In genomic region chr11:30914143-30914762, GRCh38 we compare ENCODE assay signal across 8 cellular contexts.
DNase-seq lines count a peak whose midpoint lies in the region; ATAC-seq and TF ChIP-seq lines count a peak whose summit lies in the region.

No MANE protein-coding gene starts in this region.

- no peaks in the 10 kb centered on the region for H3K4me1 Mint-ChIP-seq in activated CD4-positive, alpha-beta T cell treated with anti-CD3 and anti-CD28 coated beads, Interleukin-2, amount 10 ng/mL, durations not matched to agents 7 days and 5 days

- in situ Hi-C loops in SK-MEL-5 (cut with HindIII; ENCODE audit: low pct_unique_long_range_greater_than_20kb, low sequenced_read_pairs) = no loop called here

- no peaks in the 10 kb centered on the region for H3K27me3 Mint-ChIP-seq in activated CD4-positive, alpha-beta T cell treated with anti-CD3 and anti-CD28 coated beads, Interleukin-2, amount 10 ng/mL, durations not matched to agents 7 days and 5 days

- H3K9me3 Mint-ChIP-seq in activated CD4-positive, alpha-beta T cell treated with anti-CD3 and anti-CD28 coated beads, Interleukin-2, amount 10 ng/mL, durations not matched to agents 7 days and 5 days = no peaks in the 10 kb centered on the region

- CTCF ChIA-PET in activated CD4-positive, alpha-beta T cell treated with anti-CD3 and anti-CD28 coated beads, Interleukin-2, amount 10 ng/mL, durations not matched to agents 7 days and 5 days (lab: Charles Lee) = no interaction called here

- POLR2A ChIA-PET in activated CD4-positive, alpha-beta T cell treated with anti-CD3 and anti-CD28 coated beads, Interleukin-2, amount 10 ng/mL, durations not matched to agents 7 days and 5 days (lab: Charles Lee) = interaction anchor here (0.6 kb wide), 1 partner anchor 698 kb away, joined by 3 read pairs; no protein-coding TSS in a partner anchor

- H3K36me3 Mint-ChIP-seq in activated CD4-positive, alpha-beta T cell treated with anti-CD3 and anti-CD28 coated beads, Interleukin-2, amount 10 ng/mL, durations not matched to agents 7 days and 5 days (ENCODE audit: low read depth) = no peaks in the 10 kb centered on the region

- no peak overlapping the region for H3K4me3 Mint-ChIP-seq in activated CD4-positive, alpha-beta T cell treated with anti-CD3 and anti-CD28 coated beads, Interleukin-2, amount 10 ng/mL, durations not matched to agents 7 days and 5 days

- H3K27ac Mint-ChIP-seq in activated CD4-positive, alpha-beta T cell treated with anti-CD3 and anti-CD28 coated beads, Interleukin-2, amount 10 ng/mL, durations not matched to agents 7 days and 5 days = no peak overlapping the region

- DNase-seq in activated CD4-positive, alpha-beta T cell treated with anti-CD3 and anti-CD28 coated beads, Interleukin-2, amount 10 ng/mL, durations not matched to agents 7 days and 5 days = peak; percentile 6
- no peak for DNase-seq in activated CD4-positive, alpha-beta T cell treated with anti-CD3 and anti-CD28 coated beads, Interleukin-2, amount 50 U/mL, for 1 hour
- peak; percentile 47 for DNase-seq in HuH-7 (ENCODE audit: low spot score)
- DNase-seq in SK-MEL-5 (ENCODE audit: low read depth, low spot score) = peak; percentile 81
- DNase-seq in fibroblast of peridontal ligament (ENCODE audit: extremely low read depth) = peak; percentile 51
- DNase-seq in omental fat pad (ENCODE audit: low spot score) = peak; percentile 25

- ATAC-seq in omental fat pad (ENCODE audit: low FRiP score) (peak; percentile 59), HG03469 (IDR thresholded peaks at IDR 0.05; ENCODE audit: unreplicated experiment) (no peak), GM21619 (IDR thresholded peaks at IDR 0.05; ENCODE audit: unreplicated experiment) (no peak)

- TF ChIP-seq CTCF in omental fat pad (IDR thresholded peaks at IDR 0.05) = no peak
